In genomic region chr7:94354950-94355349, GRCh38 we compare ENCODE assay signal across 26 cellular contexts. TPM values are rescaled to one million over a fixed set of nuclear protein-coding genes. Genes with fewer than 3 reads are reported as not detected.
"Had no signal": no experiment of that assay in that cellular context is flagged by ENCODE, and none has a peak within 500 bp of the region (broad histone marks: within the 10 kb centered on the region; RNA-seq: fewer than 3 reads in every experiment).

No MANE protein-coding gene starts in this region.

- H3K9me3 Mint-ChIP-seq: activated naive CD8-positive, alpha-beta T cell treated with anti-CD3 and anti-CD28 coated beads for 36 hours had no signal

- H3K4me1 Mint-ChIP-seq: activated CD8-positive, alpha-beta memory T cell treated with anti-CD3 and anti-CD28 coated beads, Interleukin-2, amount 10 ng/mL, durations not matched to agents 7 days and 5 days; activated naive CD8-positive, alpha-beta T cell treated with anti-CD3 and anti-CD28 coated beads for 36 hours; immature natural killer cell; natural killer cell had no signal

- H3K27me3 ChIP-seq: body of pancreas, gastrocnemius medialis, heart left ventricle had no signal

- H3K27ac ChIP-seq: body of pancreas, epithelial cell of prostate, gastrocnemius medialis, left ventricle myocardium inferior, psoas muscle had no signal

- H3K4me3 ChIP-seq: body of pancreas, gastrocnemius medialis, heart left ventricle, left ventricle myocardium inferior, psoas muscle, skin epidermis had no signal

- H3K36me3 ChIP-seq: gastrocnemius medialis, heart left ventricle, left ventricle myocardium inferior had no signal

- DNase-seq: activated B cell treated with CpG ODN at 0.5 μM for 24 hours; activated CD4-positive, alpha-beta memory T cell treated with anti-CD3 and anti-CD28 coated beads for 36 hours; activated CD4-positive, alpha-beta T cell treated with anti-CD3 and anti-CD28 coated beads for 4 hours; activated CD8-positive, alpha-beta memory T cell treated with anti-CD3 and anti-CD28 coated beads, Interleukin-2, amount 10 ng/mL, durations not matched to agents 7 days and 5 days; activated naive CD4-positive, alpha-beta T cell; activated naive CD8-positive, alpha-beta T cell treated with anti-CD3 and anti-CD28 coated beads for 36 hours; amygdala; body of pancreas; caudate nucleus; endodermal cell; gastrocnemius medialis; heart left ventricle; immature natural killer cell; kidney glomerular epithelial cell; left ventricle myocardium inferior; natural killer cell; nucleus accumbens; psoas muscle; stimulated activated naive CD8-positive, alpha-beta T cell treated with anti-CD3 and anti-CD28 coated beads, Interleukin-15, Interleukin-2, amounts not matched to agents 100 U/mL and 50 U/mL, for 24 hours; substantia nigra; T-helper 1 cell; T-helper 9 cell; trophoblast cell had no signal

- H3K36me3 Mint-ChIP-seq: activated CD4-positive, alpha-beta memory T cell treated with anti-CD3 and anti-CD28 coated beads for 36 hours; activated CD8-positive, alpha-beta memory T cell treated with anti-CD3 and anti-CD28 coated beads, Interleukin-2, amount 10 ng/mL, durations not matched to agents 7 days and 5 days; activated naive CD8-positive, alpha-beta T cell treated with anti-CD3 and anti-CD28 coated beads for 36 hours; immature natural killer cell; natural killer cell had no signal

- H3K4me3 Mint-ChIP-seq: activated B cell treated with CpG ODN at 0.5 μM for 24 hours; activated CD4-positive, alpha-beta memory T cell treated with anti-CD3 and anti-CD28 coated beads for 36 hours; activated CD8-positive, alpha-beta memory T cell treated with anti-CD3 and anti-CD28 coated beads, Interleukin-2, amount 10 ng/mL, durations not matched to agents 7 days and 5 days; activated naive CD8-positive, alpha-beta T cell treated with anti-CD3 and anti-CD28 coated beads for 36 hours; endodermal cell; immature natural killer cell; natural killer cell had no signal

- H3K9me3 ChIP-seq: body of pancreas, gastrocnemius medialis, heart left ventricle, psoas muscle had no signal

- ATAC-seq: activated CD8-positive, alpha-beta memory T cell treated with anti-CD3 and anti-CD28 coated beads, Interleukin-2, amount 10 ng/mL, durations not matched to agents 7 days and 5 days; body of pancreas; gastrocnemius medialis; heart left ventricle; natural killer cell; psoas muscle; right cardiac atrium; stimulated activated naive CD8-positive, alpha-beta T cell treated with anti-CD3 and anti-CD28 coated beads, Interleukin-15, Interleukin-2, amounts not matched to agents 100 U/mL and 50 U/mL, for 24 hours had no signal

- H3K4me1 ChIP-seq: body of pancreas, gastrocnemius medialis, left ventricle myocardium inferior, psoas muscle had no signal

- H3K27ac Mint-ChIP-seq: activated B cell treated with CpG ODN at 0.5 μM for 24 hours; activated CD4-positive, alpha-beta memory T cell treated with anti-CD3 and anti-CD28 coated beads for 36 hours; activated CD8-positive, alpha-beta memory T cell treated with anti-CD3 and anti-CD28 coated beads, Interleukin-2, amount 10 ng/mL, durations not matched to agents 7 days and 5 days; activated naive CD8-positive, alpha-beta T cell treated with anti-CD3 and anti-CD28 coated beads for 36 hours; endodermal cell; immature natural killer cell; natural killer cell had no signal

- H3K27me3 Mint-ChIP-seq: activated CD4-positive, alpha-beta memory T cell treated with anti-CD3 and anti-CD28 coated beads for 36 hours had no signal

RNA-seq across cellular contexts. Expression of gene COL1A2, which starts 39.7 kb away (rescaled TPM):
- total RNA-seq: activated B cell treated with CpG ODN at 0.5 μM for 24 hours; activated CD4-positive, alpha-beta memory T cell treated with anti-CD3 and anti-CD28 coated beads for 36 hours; natural killer cell had no signal
